ENCODE assay signal across 13 cellular contexts in genomic region chr19:58334691-58335249, GRCh38. TPM values are rescaled to one million over a fixed set of nuclear protein-coding genes. Genes with fewer than 3 reads are reported as not detected.
DNase-seq lines count a peak whose midpoint lies in the region; ATAC-seq and TF ChIP-seq lines count a peak whose summit lies in the region.
"Had no signal": no experiment of that assay in that cellular context is flagged by ENCODE, and none has a peak within 500 bp of the region (broad histone marks: within the 10 kb centered on the region; RNA-seq: fewer than 3 reads in every experiment).

No MANE protein-coding gene starts in this region.

- ATAC-seq in Right ventricle myocardium superior (ENCODE audit: poor library complexity), result no peak
- no peak for ATAC-seq in lower lobe of right lung
- ATAC-seq in sciatic nerve, result no peak
- ATAC-seq in GM19023 (IDR thresholded peaks at IDR 0.05; ENCODE audit: unreplicated experiment), result no peak

- no peaks in the 10 kb centered on the region for H3K4me1 ChIP-seq in lower lobe of right lung
- H3K4me1 ChIP-seq: Caco-2, HAP-1 had no signal

- POLR2A ChIA-PET in GM10248 (lab: Yijun Ruan, JAX), result no interaction called here

- no peaks in the 10 kb centered on the region for H3K27me3 ChIP-seq in lower lobe of right lung (ENCODE audit: low read depth)
- H3K27me3 ChIP-seq: BLaER1 treated with 17β-estradiol and CSF1 and Interleukin-3, amounts not matched to agents 10 nM and 100 nM had no signal

- H3K4me3 ChIP-seq in lower lobe of right lung, result no peak overlapping the region
- H3K4me3 ChIP-seq: BLaER1 treated with 17β-estradiol and CSF1 and Interleukin-3, amounts not matched to agents 10 nM and 100 nM; HAP-1 had no signal

- intact Hi-C loops in cardiac septum (cut with DNase I) (no loop called here), Right ventricle myocardium superior (cut with DNase I) (no loop called here), lower lobe of right lung (cut with DNase I) (no loop called here), sciatic nerve (cut with DNase I) (no loop called here)

- DNase-seq in cardiac septum (ENCODE audit: low spot score) (peak; percentile 72), Right ventricle myocardium superior (no peak), lower lobe of right lung (peak; percentile 29), sciatic nerve (ENCODE audit: low spot score) (peak; percentile 36), GM10248 (ENCODE audit: extremely low spot score) (no peak), substantia nigra (lab: John Stamatoyannopoulos, UW) (no peak)
- DNase-seq: 8988T; Caco-2; CD4-positive, alpha-beta T cell had no signal

- H3K9me3 ChIP-seq in lower lobe of right lung, result no peaks in the 10 kb centered on the region
- H3K9me3 ChIP-seq: Caco-2, HAP-1 had no signal

- CTCF ChIA-PET in GM10248 (lab: Yijun Ruan, JAX), result interaction anchor here (1.7 to 1.8 kb wide), 2 partner anchors 13 to 184 kb away, joined by 4 to 8 read pairs; no protein-coding TSS in a partner anchor

- peaks cover 46% of the 10 kb centered on the region for H3K36me3 ChIP-seq in lower lobe of right lung

- no peak overlapping the region for H3K27ac ChIP-seq in lower lobe of right lung
- no peak overlapping the region for H3K27ac ChIP-seq in substantia nigra (ENCODE audit: low read depth, low read length, poor library complexity, severe bottlenecking)
- H3K27ac ChIP-seq: BLaER1 treated with 17β-estradiol and CSF1 and Interleukin-3, amounts not matched to agents 10 nM and 100 nM had no signal

- TF ChIP-seq CTCF in lower lobe of right lung (IDR thresholded peaks at IDR 0.05) (no peak), GM10248 (IDR thresholded peaks at IDR 0.05; ENCODE audit: control extremely low read depth, extremely low read depth, low read depth, missing control alignments) (no peak)

RNA-seq across cellular contexts. Expression of gene ZSCAN22, which starts 8.0 kb away (rescaled TPM):
- total RNA-seq in cardiac septum (2.1 TPM), Right ventricle myocardium superior (1.7 TPM), lower lobe of right lung (3.6 TPM), sciatic nerve (4.5 TPM)

RNA-seq across cellular contexts. Expression of gene A1BG, which starts 18.5 kb away (rescaled TPM):
- 5.2 TPM for total RNA-seq in cardiac septum
- total RNA-seq in Right ventricle myocardium superior, result 4.1 TPM
- 14.0 TPM for total RNA-seq in lower lobe of right lung
- 13.3 TPM for total RNA-seq in sciatic nerve
- total RNA-seq: HT-29 had no signal

RNA-seq across cellular contexts. Expression of gene ZNF497, which starts 27.8 kb away (rescaled TPM):
- total RNA-seq in cardiac septum, result 0.40 TPM
- 0.30 TPM for total RNA-seq in Right ventricle myocardium superior
- 2.5 TPM for total RNA-seq in lower lobe of right lung
- total RNA-seq in sciatic nerve, result 2.0 TPM

RNA-seq across cellular contexts. Expression of gene ERVK3-1, which starts 29.6 kb away (rescaled TPM):
- 17.1 TPM for total RNA-seq in cardiac septum
- total RNA-seq in Right ventricle myocardium superior, result 20.0 TPM
- 31.6 TPM for total RNA-seq in lower lobe of right lung
- 32.9 TPM for total RNA-seq in sciatic nerve

RNA-seq across cellular contexts. Expression of gene ZNF837, which starts 46.1 kb away (rescaled TPM):
- total RNA-seq in cardiac septum (0.54 TPM), Right ventricle myocardium superior (0.13 TPM), lower lobe of right lung (1.2 TPM), sciatic nerve (2.0 TPM)

Comparison
In these comparisons a context has a peak if more than half of its experiments do, and no peak if none do; other contexts are left out.
1. DNase-seq: peak in cardiac septum (single experiment), lower lobe of right lung (single experiment) and sciatic nerve (single experiment); none in Right ventricle myocardium superior (single experiment), GM10248 (single experiment) and substantia nigra (0 of 49).